14 cellular contexts compared by ENCODE assay signal in the genomic region with DNA sequence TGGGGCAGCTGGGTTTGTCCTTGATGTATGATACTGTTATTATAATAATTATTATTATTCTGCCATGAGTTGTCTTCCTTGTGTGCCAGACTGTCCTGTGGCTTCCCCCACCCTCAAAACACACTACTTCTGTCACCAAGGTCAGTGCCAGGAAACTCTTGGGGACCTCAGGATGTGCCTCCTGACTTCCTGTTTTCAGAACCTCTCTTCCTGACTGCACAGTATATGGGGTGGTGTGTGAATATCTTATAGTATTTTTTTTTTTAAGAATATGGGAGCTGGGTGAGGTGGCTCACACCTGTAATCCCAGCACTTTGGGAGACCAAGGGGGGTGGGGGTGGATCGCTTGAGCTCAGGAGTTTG. TPM values are rescaled to one million over a fixed set of nuclear protein-coding genes. Genes with fewer than 3 reads are reported as not detected.
A peak's percentile ranks its signal among the peaks of the same experiment; 100 is the strongest.
DNase-seq lines count a peak whose midpoint lies in the region; TF ChIP-seq lines count a peak whose summit lies in the region.
"Had no signal": no experiment of that assay in that cellular context is flagged by ENCODE, and none has a peak within 500 bp of the region (broad histone marks: within the 10 kb centered on the region; RNA-seq: fewer than 3 reads in every experiment).

No MANE protein-coding gene starts in this region.

- H3K4me3 ChIP-seq in vagina, result no peak overlapping the region
- H3K4me3 ChIP-seq: cardiac muscle cell, ovary had no signal

- peaks cover 66% of the 10 kb centered on the region for H3K4me1 Mint-ChIP-seq in activated naive CD4-positive, alpha-beta T cell treated with anti-CD3 and anti-CD28 coated beads for 36 hours (ENCODE audit: low read depth)
- peaks cover 39 to 40% of the 10 kb centered on the region in 2 donors for H3K4me1 Mint-ChIP-seq in immature natural killer cell

- H3K9me3 ChIP-seq in vagina, result no peaks in the 10 kb centered on the region
- H3K9me3 ChIP-seq: ovary had no signal

- H3K9me3 Mint-ChIP-seq in activated naive CD4-positive, alpha-beta T cell treated with anti-CD3 and anti-CD28 coated beads for 36 hours, result no peaks in the 10 kb centered on the region
- H3K9me3 Mint-ChIP-seq in immature natural killer cell, result no peaks in the 10 kb centered on the region

- intact Hi-C loops in activated naive CD4-positive, alpha-beta T cell treated with anti-CD3 and anti-CD28 coated beads for 36 hours (cut with micrococcal nuclease), result loop anchor here (1.0 to 5.0 kb wide), 4 partner anchors 9 to 835 kb away; a partner anchor contains a TSS
- intact Hi-C loops in vagina (cut with DNase I), result no loop called here

- H3K36me3 Mint-ChIP-seq in activated naive CD4-positive, alpha-beta T cell treated with anti-CD3 and anti-CD28 coated beads for 36 hours (ENCODE audit: low read depth), result peaks cover 23% of the 10 kb centered on the region
- H3K36me3 Mint-ChIP-seq in immature natural killer cell, result peaks cover 13 to 18% (median 14%) of the 10 kb centered on the region in 3 donors

- H3K4me3 Mint-ChIP-seq in activated naive CD4-positive, alpha-beta T cell treated with anti-CD3 and anti-CD28 coated beads for 36 hours, result peak overlapping the region; percentile 61
- peak overlapping the region in 4 of 5 donors; percentile 10 to 61 (median 52) for H3K4me3 Mint-ChIP-seq in immature natural killer cell

- TF ChIP-seq CTCF in VCaP (conservative IDR thresholded peaks at IDR 0.05) (no peak), vagina (IDR thresholded peaks at IDR 0.05) (no peak)

- H3K27ac ChIP-seq in VCaP, result peak overlapping the region; percentile 86; the same call in 1 of the 2 replicates
- peak overlapping the region; percentile 72 for H3K27ac ChIP-seq in vagina
- H3K27ac ChIP-seq: cardiac muscle cell, ovary had no signal

- DNase-seq in activated naive CD4-positive, alpha-beta T cell treated with anti-CD3 and anti-CD28 coated beads for 36 hours, result no peak
- DNase-seq in activated naive CD4-positive, alpha-beta T cell treated with Interleukin-2 at 50 U/mL for 16 hours, result no peak
- no peak for DNase-seq in immature natural killer cell
- DNase-seq in vagina (ENCODE audit: extremely low spot score in 2 of 2), result no peak
- DNase-seq in NCI-H446 treated with DMSO at 0.1 percent for 48 hours (lab: John Stamatoyannopoulos, UW), result no peak
- no peak for DNase-seq in NCI-H345 (lab: John Stamatoyannopoulos, UW)
- DNase-seq in NCI-H2081 (lab: John Stamatoyannopoulos, UW), result no peak
- DNase-seq: erythroblast, hypothalamus, left ventricle myocardium superior, OCI-M1, ovary had no signal

- H3K27me3 ChIP-seq in vagina, result no peaks in the 10 kb centered on the region
- H3K27me3 ChIP-seq: cardiac muscle cell, ovary had no signal

- H3K27ac Mint-ChIP-seq in activated naive CD4-positive, alpha-beta T cell treated with anti-CD3 and anti-CD28 coated beads for 36 hours, result peak overlapping the region; percentile 91
- peak overlapping the region; percentile 66 to 84 (median 80) for H3K27ac Mint-ChIP-seq in immature natural killer cell

- no peaks in the 10 kb centered on the region for H3K27me3 Mint-ChIP-seq in activated naive CD4-positive, alpha-beta T cell treated with anti-CD3 and anti-CD28 coated beads for 36 hours (ENCODE audit: low read depth)
- peaks cover 0 to 4% (median 1%) of the 10 kb centered on the region in 3 donors for H3K27me3 Mint-ChIP-seq in immature natural killer cell (ENCODE audit: low read depth in 3 of 3)

- no peaks in the 10 kb centered on the region for H3K36me3 ChIP-seq in vagina
- H3K36me3 ChIP-seq: cardiac muscle cell, ovary had no signal

- CTCF ChIA-PET in activated naive CD4-positive, alpha-beta T cell treated with anti-CD3 and anti-CD28 coated beads for 36 hours (lab: Charles Lee), result interaction anchor here (0.9 to 6.0 kb wide), 8 partner anchors 11 to 83 kb away, joined by 3 to 77 read pairs (median 19); a partner anchor contains a TSS

- TF ChIP-seq POLR2A in vagina (IDR thresholded peaks at IDR 0.05), result no peak

- H3K4me1 ChIP-seq in vagina, result peaks cover 49% of the 10 kb centered on the region

RNA-seq across cellular contexts. Expression of a gene that starts 11.7 kb away (rescaled TPM):
- total RNA-seq in activated naive CD4-positive, alpha-beta T cell treated with anti-CD3 and anti-CD28 coated beads for 36 hours, result not detected
- under 1 TPM in 2 of 3 donors, not detected in 1; 0.26 to 0.34 TPM for polyA plus RNA-seq in immature natural killer cell
- total RNA-seq in vagina, result not detected
- total RNA-seq: cardiac muscle cell, left ventricle myocardium superior, ovary had no signal
- polyA plus RNA-seq: cardiac muscle cell, ovary had no signal

RNA-seq across cellular contexts. Expression of a gene that starts 14.8 kb away (rescaled TPM):
- 10 to 100 TPM; 34.6 to 39.2 TPM for total RNA-seq in activated naive CD4-positive, alpha-beta T cell treated with anti-CD3 and anti-CD28 coated beads for 36 hours
- 10 to 100 TPM; 27.1 to 64.5 (median 33.8) TPM for polyA plus RNA-seq in immature natural killer cell
- 49.1 TPM for total RNA-seq in vagina

RNA-seq across cellular contexts. Expression of a gene that starts 21.0 kb away (rescaled TPM):
- total RNA-seq in activated naive CD4-positive, alpha-beta T cell treated with anti-CD3 and anti-CD28 coated beads for 36 hours, result 10 to 100 TPM; 82.2 to 83.9 TPM
- 100 to 1,000 TPM; 316 to 441 (median 409) TPM for polyA plus RNA-seq in immature natural killer cell
- 166 TPM for total RNA-seq in vagina

RNA-seq across cellular contexts. Expression of a gene that starts 27.9 kb away (rescaled TPM):
- total RNA-seq in activated naive CD4-positive, alpha-beta T cell treated with anti-CD3 and anti-CD28 coated beads for 36 hours, result not detected
- polyA plus RNA-seq in immature natural killer cell, result not detected
- total RNA-seq in vagina, result not detected
- total RNA-seq: cardiac muscle cell, left ventricle myocardium superior, ovary had no signal
- polyA plus RNA-seq: cardiac muscle cell, ovary had no signal

RNA-seq across cellular contexts. Expression of a gene that starts 36.8 kb away (rescaled TPM):
- total RNA-seq in activated naive CD4-positive, alpha-beta T cell treated with anti-CD3 and anti-CD28 coated beads for 36 hours, result 1 to 10 TPM; 3.2 to 5.4 TPM
- polyA plus RNA-seq in immature natural killer cell, result 1 to 10 TPM in 2 of 3 donors, not detected in 1; 1.3 to 2.3 TPM
- total RNA-seq in vagina, result 5.2 TPM
- total RNA-seq: left ventricle myocardium superior had no signal
- polyA plus RNA-seq: ovary had no signal
